ENCODE assay signal across 19 cellular contexts in genomic region chr3:143661677-143662076, GRCh38.
"Had no signal": no experiment of that assay in that cellular context is flagged by ENCODE, and none has a peak within 500 bp of the region (broad histone marks: within the 10 kb centered on the region; RNA-seq: fewer than 3 reads in every experiment).

No MANE protein-coding gene starts in this region.

- H3K4me3 ChIP-seq: colonic mucosa, esophagus squamous epithelium, gastroesophageal sphincter, heart left ventricle, hepatocyte, left lung, lower lobe of right lung, mucosa of descending colon had no signal

- DNase-seq: colonic mucosa; cortex of kidney; effector CD8-positive, alpha-beta T cell; effector memory CD8-positive, alpha-beta T cell; endodermal cell; esophagus squamous epithelium; foreskin fibroblast; foreskin melanocyte; heart left ventricle; hypothalamus; left cardiac atrium; left lung; left ventricle myocardium superior; lower lobe of right lung; mesenchymal stem cell; mucosa of descending colon; naive thymus-derived CD4-positive, alpha-beta T cell had no signal

- ATAC-seq: effector memory CD8-positive, alpha-beta T cell; gastroesophageal sphincter; heart left ventricle; left cardiac atrium; left lung; left ventricle myocardium superior; lower lobe of right lung; mucosa of descending colon; naive thymus-derived CD4-positive, alpha-beta T cell had no signal
